ENCODE assay signal across 9 cellular contexts in genomic region chr5:126801992-126802294, GRCh38. TPM values are rescaled to one million over a fixed set of nuclear protein-coding genes. Genes with fewer than 3 reads are reported as not detected.
DNase-seq lines count a peak whose midpoint lies in the region; ATAC-seq, FAIRE-seq and TF ChIP-seq lines count a peak whose summit lies in the region.
"Had no signal": no experiment of that assay in that cellular context is flagged by ENCODE, and none has a peak within 500 bp of the region (broad histone marks: within the 10 kb centered on the region; RNA-seq: fewer than 3 reads in every experiment).

No MANE protein-coding gene starts in this region.

- H3K4me1 Mint-ChIP-seq in CD8-positive, alpha-beta T cell (ENCODE audit: low read depth): peaks cover 33% of the 10 kb centered on the region

- DNase-seq in CD8-positive, alpha-beta T cell: no peak
- DNase-seq in RWPE2 (ENCODE audit: low spot score) (no peak), hepatocyte (ENCODE audit: low spot score) (peak; percentile 21), prostate gland (ENCODE audit: low spot score) (no peak), urothelium cell line (ENCODE audit: low spot score) (no peak), testis (no peak)

- H3K4me3 ChIP-seq in CD8-positive, alpha-beta T cell (ENCODE audit: low read depth, low read length): no peak overlapping the region
- H3K4me3 ChIP-seq in RWPE2 (ENCODE audit: severe bottlenecking) (no peak overlapping the region), hepatocyte (no peak overlapping the region), prostate gland (no peak overlapping the region), gastroesophageal sphincter (no peak overlapping the region), testis (no peak overlapping the region)
- H3K4me3 ChIP-seq: mucosa of descending colon had no signal

- H3K4me1 ChIP-seq in CD8-positive, alpha-beta T cell (ENCODE audit: insufficient read depth, low read length): no peaks in the 10 kb centered on the region
- H3K4me1 ChIP-seq in RWPE2 (ENCODE audit: insufficient read depth, poor library complexity, severe bottlenecking) (no peaks in the 10 kb centered on the region), hepatocyte (ENCODE audit: insufficient read depth) (no peaks in the 10 kb centered on the region), prostate gland (replicated peaks) (no peaks in the 10 kb centered on the region), gastroesophageal sphincter (no peaks in the 10 kb centered on the region), testis (no peaks in the 10 kb centered on the region)

- H3K36me3 Mint-ChIP-seq in CD8-positive, alpha-beta T cell: peaks cover 24% of the 10 kb centered on the region

- CTCF ChIA-PET in CD8-positive, alpha-beta T cell (lab: Charles Lee): interaction anchor here (0.6 to 3.8 kb wide), 5 partner anchors 9 to 143 kb away, joined by 3 to 27 read pairs (median 4); no protein-coding TSS in a partner anchor

- no peaks in the 10 kb centered on the region for H3K9me3 Mint-ChIP-seq in CD8-positive, alpha-beta T cell

- H3K4me2 ChIP-seq in hepatocyte: no peak overlapping the region

- H3K27me3 ChIP-seq in CD8-positive, alpha-beta T cell (ENCODE audit: insufficient read depth, low read length): no peaks in the 10 kb centered on the region
- no peaks in the 10 kb centered on the region for H3K27me3 ChIP-seq in RWPE2 (ENCODE audit: insufficient read depth, poor library complexity, severe bottlenecking)
- H3K27me3 ChIP-seq in hepatocyte: no peaks in the 10 kb centered on the region
- no peaks in the 10 kb centered on the region for H3K27me3 ChIP-seq in prostate gland (replicated peaks; ENCODE audit: insufficient read depth)
- no peaks in the 10 kb centered on the region for H3K27me3 ChIP-seq in gastroesophageal sphincter
- H3K27me3 ChIP-seq in testis: no peaks in the 10 kb centered on the region

- POLR2A ChIA-PET in CD8-positive, alpha-beta T cell (lab: Charles Lee): no interaction called here

- intact Hi-C loops in CD8-positive, alpha-beta T cell (cut with DNase I, micrococcal nuclease): loop anchor here (1.0 to 10.0 kb wide), 4 partner anchors 125 to 457 kb away; no protein-coding TSS in a partner anchor
- intact Hi-C loops in prostate gland (cut with DNase I): no loop called here
- intact Hi-C loops in testis (cut with DNase I; ENCODE audit: low total_unique reads): no loop called here

- no peak overlapping the region for H3K27ac ChIP-seq in CD8-positive, alpha-beta T cell (ENCODE audit: low read depth, low read length)
- no peak overlapping the region for H3K27ac ChIP-seq in RWPE2 (ENCODE audit: poor library complexity, severe bottlenecking)
- no peak overlapping the region for H3K27ac ChIP-seq in hepatocyte
- H3K27ac ChIP-seq in prostate gland: no peak overlapping the region
- H3K27ac ChIP-seq in gastroesophageal sphincter: no peak overlapping the region
- H3K27ac ChIP-seq in testis: no peak overlapping the region

- H3K27ac Mint-ChIP-seq in CD8-positive, alpha-beta T cell: no peak overlapping the region

- H3K36me3 ChIP-seq in CD8-positive, alpha-beta T cell (ENCODE audit: insufficient read depth, low read length): peaks cover 4% of the 10 kb centered on the region
- peaks cover 37% of the 10 kb centered on the region for H3K36me3 ChIP-seq in RWPE2 (ENCODE audit: low read depth)
- no peaks in the 10 kb centered on the region for H3K36me3 ChIP-seq in hepatocyte (replicated peaks; ENCODE audit: insufficient read depth, low read depth)
- H3K36me3 ChIP-seq in prostate gland: no peaks in the 10 kb centered on the region
- no peaks in the 10 kb centered on the region for H3K36me3 ChIP-seq in gastroesophageal sphincter
- H3K36me3 ChIP-seq in testis (ENCODE audit: low read depth, missing control alignments): no peaks in the 10 kb centered on the region

- WGBS in hepatocyte (ENCODE audit: low lambda C conversion rate, missing lambda C conversion rate): 62% methylated on average over 1 of the region's 1 CpG
- 18% methylated on average over 1 of the region's 1 CpG for WGBS in prostate gland
- WGBS in gastroesophageal sphincter (ENCODE audit: low coverage in 1 of 2), 2 donors: 5 to 14% methylated on average over 1 of the region's 1 CpG
- WGBS in testis, 2 donors: 35 to 43% methylated on average over 1 of the region's 1 CpG

- H2AFZ ChIP-seq in hepatocyte: no peak overlapping the region

- peak; percentile 62 for ATAC-seq in CD8-positive, alpha-beta T cell
- peak; percentile 60 for ATAC-seq in GM21447 (IDR thresholded peaks at IDR 0.05; ENCODE audit: unreplicated experiment)
- ATAC-seq in RWPE2 (ENCODE audit: low read depth): 0 out of 3 replicates have a peak, but pooled peaks have one; percentile 38
- ATAC-seq in gastroesophageal sphincter: no peak
- ATAC-seq: mucosa of descending colon had no signal

- H3K27me3 Mint-ChIP-seq in CD8-positive, alpha-beta T cell (ENCODE audit: low read depth): no peaks in the 10 kb centered on the region

- no peaks in the 10 kb centered on the region for H4K20me1 ChIP-seq in hepatocyte (ENCODE audit: insufficient read depth, poor library complexity, severe bottlenecking)

- TF ChIP-seq CTCF in CD8-positive, alpha-beta T cell (IDR thresholded peaks at IDR 0.05): peak; percentile 36
- peak; percentile 59 for TF ChIP-seq CTCF in RWPE2 (IDR thresholded peaks at IDR 0.05; ENCODE audit: poor library complexity, severe bottlenecking)
- TF ChIP-seq CTCF in hepatocyte (IDR thresholded peaks at IDR 0.05; ENCODE audit: poor library complexity): peak; percentile 52
- peak in 2 of 4 experiments; percentile 30 to 34 for TF ChIP-seq CTCF in prostate gland (IDR thresholded peaks at IDR 0.05)
- TF ChIP-seq CTCF in gastroesophageal sphincter (IDR thresholded peaks at IDR 0.05): peak in 2 of 4 experiments; percentile 10 to 25
- TF ChIP-seq CTCF in testis (IDR thresholded peaks at IDR 0.05): no peak

- TF ChIP-seq EP300 in gastroesophageal sphincter (IDR thresholded peaks at IDR 0.05): no peak

- FAIRE-seq in urothelium cell line (lab: Jason Lieb, UNC): no peak

- no peaks in the 10 kb centered on the region for H3K9me2 ChIP-seq in hepatocyte (replicated peaks; ENCODE audit: insufficient read depth)

- TF ChIP-seq POLR2A in prostate gland (IDR thresholded peaks at IDR 0.05) (no peak), gastroesophageal sphincter (IDR thresholded peaks at IDR 0.05) (no peak), testis (IDR thresholded peaks at IDR 0.05) (no peak)

- H3K79me2 ChIP-seq in hepatocyte: peaks cover 78% of the 10 kb centered on the region

- no peaks in the 10 kb centered on the region for H3K9me3 ChIP-seq in CD8-positive, alpha-beta T cell (ENCODE audit: low read length)
- no peaks in the 10 kb centered on the region for H3K9me3 ChIP-seq in RWPE2 (ENCODE audit: severe bottlenecking)
- no peaks in the 10 kb centered on the region for H3K9me3 ChIP-seq in hepatocyte (ENCODE audit: low read depth)
- H3K9me3 ChIP-seq in prostate gland: no peaks in the 10 kb centered on the region
- H3K9me3 ChIP-seq in gastroesophageal sphincter: no peaks in the 10 kb centered on the region
- no peaks in the 10 kb centered on the region for H3K9me3 ChIP-seq in testis
- H3K9me3 ChIP-seq: mucosa of descending colon had no signal

- H3K4me3 Mint-ChIP-seq in CD8-positive, alpha-beta T cell: no peak overlapping the region

RNA-seq across cellular contexts. Expression of gene LMNB1, which starts 25.0 kb away (rescaled TPM):
- 10 to 100 TPM; 25.8 to 30.6 TPM for total RNA-seq in CD8-positive, alpha-beta T cell
- total RNA-seq in hepatocyte: 20.5 and 30.8 TPM in 2 replicates
- polyA plus RNA-seq in hepatocyte: 7.5 and 12.9 TPM in 2 replicates
- total RNA-seq in prostate gland: 10 to 100 TPM; 11.5 to 12.2 TPM
- total RNA-seq in gastroesophageal sphincter: 10 to 100 TPM in 1 of 4 donors, 1 to 10 TPM in 3; 3.2 to 14.3 (median 6.6) TPM
- total RNA-seq in testis: 10 to 100 TPM; 13.7 to 15.9 TPM
- 26.1 TPM for polyA plus RNA-seq in testis (ENCODE audit: insufficient read depth, low read depth, low replicate concordance)

Comparison
In these comparisons a context has a peak if more than half of its experiments do, and no peak if none do; other contexts are left out.
1. CTCF ChIP-seq: peak in CD8-positive, alpha-beta T cell (single experiment), RWPE2 (single experiment) and hepatocyte (single experiment); none in testis (0 of 3).
2. intact Hi-C loops: an anchor here in CD8-positive, alpha-beta T cell (1.0 to 10.0 kb wide); none called in prostate gland and testis.